Comparison of ENCODE assay signal across 25 cellular contexts in the genomic region with DNA sequence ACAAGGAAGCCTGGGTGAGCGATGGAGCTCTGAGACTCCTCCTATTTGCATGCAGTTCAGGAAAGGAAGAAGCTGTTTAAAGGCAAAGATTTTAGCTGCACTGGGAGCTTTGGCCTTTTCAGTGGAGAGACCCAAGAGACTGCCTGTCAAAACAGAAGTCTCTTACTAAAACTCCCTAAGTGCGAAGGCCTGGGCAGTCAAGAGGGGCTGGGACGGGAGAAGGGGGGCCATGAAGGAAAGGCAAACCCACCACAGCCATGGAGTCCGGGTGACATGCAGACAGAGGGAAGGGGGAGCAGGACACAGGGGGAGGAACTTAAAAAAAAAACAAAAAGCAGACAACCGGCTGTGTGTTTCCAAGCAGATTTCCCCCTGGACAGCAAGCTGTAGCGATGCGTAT.
DNase-seq lines count a peak whose midpoint lies in the region; ATAC-seq, FAIRE-seq and TF ChIP-seq lines count a peak whose summit lies in the region.
"Had no signal": no experiment of that assay in that cellular context is flagged by ENCODE, and none has a peak within 500 bp of the region (broad histone marks: within the 10 kb centered on the region; RNA-seq: fewer than 3 reads in every experiment).

No MANE protein-coding gene starts in this region.

- H3K79me1 ChIP-seq in H1 (ENCODE audit: low read depth, low read length) = no peaks in the 10 kb centered on the region

- H3K4me3 ChIP-seq in left ventricle myocardium inferior = no peak overlapping the region
- no peak overlapping the region for H3K4me3 ChIP-seq in right cardiac atrium (ENCODE audit: low read length)
- H3K4me3 ChIP-seq in H1 (ENCODE audit: extremely low read depth in 1 of 4, insufficient read depth in 2 of 4, low read depth in 3 of 4, low read length in 4 of 4) = no peak overlapping the region
- no peak overlapping the region for H3K4me3 ChIP-seq in neural progenitor cell
- H3K4me3 ChIP-seq: A549; BLaER1 treated with 17β-estradiol and CSF1 and Interleukin-3, amounts not matched to agents 10 nM and 100 nM; GM12878 had no signal

- no peak for TF ChIP-seq POLR2A in H1 (IDR thresholded peaks at IDR 0.05; ENCODE audit: control extremely low read depth in 1 of 2, low read depth in 2 of 2, low read length in 2 of 2)

- H4K91ac ChIP-seq in H1 (replicated peaks; ENCODE audit: insufficient read length, low read length) = no peak overlapping the region

- no peak for TF ChIP-seq EP300 in H1 (IDR thresholded peaks at IDR 0.05; ENCODE audit: borderline replicate concordance in 1 of 2, low read depth in 2 of 2, low read length in 2 of 2)

- no peaks in the 10 kb centered on the region for H3K36me3 ChIP-seq in left ventricle myocardium inferior
- no peaks in the 10 kb centered on the region for H3K36me3 ChIP-seq in H1 (ENCODE audit: control insufficient read depth in 2 of 4, insufficient read depth in 4 of 4, low read length in 3 of 4)
- no peaks in the 10 kb centered on the region for H3K36me3 ChIP-seq in neural progenitor cell
- H3K36me3 ChIP-seq: BE2C; BLaER1 treated with 17β-estradiol and CSF1 and Interleukin-3, amounts not matched to agents 10 nM and 100 nM had no signal

- H2BK5ac ChIP-seq in H1 (ENCODE audit: low read depth, low read length) = no peak overlapping the region

- no peaks in the 10 kb centered on the region for H3K4me1 ChIP-seq in left ventricle myocardium inferior
- no peaks in the 10 kb centered on the region for H3K4me1 ChIP-seq in right cardiac atrium (ENCODE audit: control insufficient read depth, insufficient read depth, low read length)
- no peaks in the 10 kb centered on the region for H3K4me1 ChIP-seq in H1 (replicated peaks in 1 of 4; ENCODE audit: control insufficient read depth in 3 of 4, insufficient read depth in 4 of 4, low read length in 3 of 4)
- H3K4me1 ChIP-seq in neural progenitor cell = peaks cover 10% of the 10 kb centered on the region
- H3K4me1 ChIP-seq: A549, BE2C had no signal

- no peaks in the 10 kb centered on the region for H3K27me3 Mint-ChIP-seq in neural progenitor cell (ENCODE audit: insufficient read depth, low read depth)
- H3K27me3 Mint-ChIP-seq: CD4-positive, alpha-beta T cell had no signal

- no peaks in the 10 kb centered on the region for H3K79me2 ChIP-seq in H1 (ENCODE audit: control insufficient read depth in 1 of 2, insufficient read depth in 2 of 2, low read length in 2 of 2)
- H3K79me2 ChIP-seq in neural progenitor cell (ENCODE audit: low read depth) = no peaks in the 10 kb centered on the region

- H3K36me3 Mint-ChIP-seq in neural progenitor cell = no peaks in the 10 kb centered on the region
- H3K36me3 Mint-ChIP-seq: CD14-positive monocyte; CD8-positive, alpha-beta memory T cell had no signal

- CTCF ChIA-PET in H1 (lab: Charles Lee; ENCODE audit: partially characterized antibody) = interaction anchor here (0.7 kb wide), 1 partner anchor 13 kb away, joined by 3 read pairs; no protein-coding TSS in a partner anchor

- H3F3A ChIP-seq in neural progenitor cell (ENCODE audit: low read depth) = no peaks in the 10 kb centered on the region

- no peak overlapping the region for H2BK15ac ChIP-seq in H1 (ENCODE audit: low read length)

- H4K8ac ChIP-seq in H1 (ENCODE audit: extremely low read depth, insufficient read depth, low read length) = peak overlapping the region; percentile 36; the same call in 1 of the 2 replicates

- peaks cover 2% of the 10 kb centered on the region for H3K4me1 Mint-ChIP-seq in neural progenitor cell
- H3K4me1 Mint-ChIP-seq: CD8-positive, alpha-beta memory T cell had no signal

- no peak for TF ChIP-seq RAD21 in H1 (IDR thresholded peaks at IDR 0.05 in 1 of 2, conservative IDR thresholded peaks at IDR 0.05 in 1 of 2; ENCODE audit: low read depth in 2 of 2, low read length in 2 of 2)

- no peaks in the 10 kb centered on the region for H3K27me3 ChIP-seq in left ventricle myocardium inferior (ENCODE audit: low read depth)
- no peaks in the 10 kb centered on the region for H3K27me3 ChIP-seq in right cardiac atrium (ENCODE audit: control insufficient read depth, insufficient read depth)
- no peaks in the 10 kb centered on the region for H3K27me3 ChIP-seq in H1 (replicated peaks in 1 of 4; ENCODE audit: control insufficient read depth in 3 of 4, extremely low read depth in 1 of 4, insufficient read depth in 3 of 4, low read length in 3 of 4)
- H3K27me3 ChIP-seq in neural progenitor cell = no peaks in the 10 kb centered on the region
- H3K27me3 ChIP-seq: BE2C; BLaER1 treated with 17β-estradiol and CSF1 and Interleukin-3, amounts not matched to agents 10 nM and 100 nM had no signal

- intact Hi-C loops in left ventricle myocardium inferior (cut with micrococcal nuclease) = no loop called here
- intact Hi-C loops in right cardiac atrium (cut with DNase I) = no loop called here

- no peaks in the 10 kb centered on the region for H3K9me3 ChIP-seq in left ventricle myocardium inferior (replicated peaks)
- H3K9me3 ChIP-seq in right cardiac atrium (ENCODE audit: control insufficient read depth, low read length) = no peaks in the 10 kb centered on the region
- no peaks in the 10 kb centered on the region for H3K9me3 ChIP-seq in H1 (ENCODE audit: insufficient read depth in 2 of 2, low read depth in 1 of 2, low read length in 1 of 2)
- no peaks in the 10 kb centered on the region for H3K9me3 ChIP-seq in neural progenitor cell (ENCODE audit: low read depth)
- H3K9me3 ChIP-seq: A549, BE2C had no signal

- H2AFZ ChIP-seq in H1 (ENCODE audit: low read length) = 0 out of 2 replicates have a peak overlapping the region, but pooled peaks have one; percentile 10
- peak overlapping the region; percentile 90 for H2AFZ ChIP-seq in neural progenitor cell (replicated peaks)

- H2BK120ac ChIP-seq in H1 (replicated peaks; ENCODE audit: low read depth, low read length) = no peak overlapping the region

- H3K27ac ChIP-seq in left ventricle myocardium inferior (replicated peaks) (peak overlapping the region; percentile 9), right cardiac atrium (ENCODE audit: low read length) (no peak overlapping the region), H1 (ENCODE audit: low read depth, low read length) (no peak overlapping the region), neural progenitor cell (no peak overlapping the region)
- H3K27ac ChIP-seq: A549; BLaER1 treated with 17β-estradiol and CSF1 and Interleukin-3, amounts not matched to agents 10 nM and 100 nM had no signal

- no peak overlapping the region for H3K4ac ChIP-seq in H1 (replicated peaks; ENCODE audit: insufficient read length, low read depth, low read length)

- H2AK5ac ChIP-seq in H1 (ENCODE audit: low read depth, low read length) = no peak overlapping the region

- no peaks in the 10 kb centered on the region for H3K9me3 Mint-ChIP-seq in neural progenitor cell
- H3K9me3 Mint-ChIP-seq: CD4-positive, alpha-beta T cell; H9 had no signal

- no peak overlapping the region for H3K14ac ChIP-seq in H1 (ENCODE audit: insufficient read length)

- no peak for ATAC-seq in right cardiac atrium
- no peak for ATAC-seq in esophagus mucosa
- ATAC-seq: A549, GM12878, HCT116 had no signal

- H3K9ac ChIP-seq in H1 (replicated peaks in 1 of 4; ENCODE audit: extremely low read depth in 1 of 4, low read depth in 3 of 4, low read length in 3 of 4) = no peak overlapping the region
- no peak overlapping the region for H3K9ac ChIP-seq in neural progenitor cell
- H3K9ac ChIP-seq: BLaER1 treated with 17β-estradiol and CSF1 and Interleukin-3, amounts not matched to agents 10 nM and 100 nM had no signal

- no peaks in the 10 kb centered on the region for H3K23me2 ChIP-seq in H1 (ENCODE audit: low read depth, low read length)

- H2BK20ac ChIP-seq in H1 (ENCODE audit: low read length) = no peak overlapping the region

- H4K20me1 ChIP-seq in H1 (replicated peaks in 1 of 2; ENCODE audit: control insufficient read depth in 1 of 2, insufficient read depth in 2 of 2, low read length in 2 of 2) (no peaks in the 10 kb centered on the region), neural progenitor cell (ENCODE audit: low read depth) (no peaks in the 10 kb centered on the region)
- H4K20me1 ChIP-seq: BLaER1 treated with 17β-estradiol and CSF1 and Interleukin-3, amounts not matched to agents 10 nM and 100 nM had no signal

- 67% methylated on average over 7 of the region's 7 CpGs for WGBS in right cardiac atrium
- 88% methylated on average over 7 of the region's 7 CpGs; no CpG with 5 or more reads in 1 of the 2 experiments for WGBS in H1 (ENCODE audit: extremely low coverage in 1 of 2, insufficient coverage in 1 of 2, insufficient read length in 1 of 2, insufficient replicate concordance in 2 of 2, low coverage in 1 of 2, low lambda C conversion rate in 2 of 2, missing lambda C conversion rate in 1 of 2), 2 experiments

- DNase-seq in left ventricle myocardium inferior (no peak), right cardiac atrium (no peak), H1 (ENCODE audit: low read depth in 1 of 2, low spot score in 2 of 2) (no peak), neural progenitor cell (ENCODE audit: low spot score) (no peak), NCI-H748 (lab: John Stamatoyannopoulos, UW; ENCODE audit: unreplicated experiment) (no peak), NCI-H1436 treated with DMSO at 0.1 percent for 48 hours (lab: John Stamatoyannopoulos, UW) (no peak)
- DNase-seq: 8988T; ACHN; AML-193; BE2C; CD4-positive, alpha-beta T cell; CD8-positive, alpha-beta memory T cell; DMS 273 treated with DMSO at 0.1 percent for 48 hours; DMS79; EL; GDM1; H9 had no signal

- 0 out of 2 replicates have a peak overlapping the region, but pooled peaks have one; percentile 3 for H2BK12ac ChIP-seq in H1 (ENCODE audit: low read depth, low read length)

- H3K4me2 ChIP-seq in H1 (ENCODE audit: insufficient read depth in 1 of 2, low read depth in 2 of 2, low read length in 2 of 2) = no peak overlapping the region
- H3K4me2 ChIP-seq in neural progenitor cell = no peak overlapping the region
- H3K4me2 ChIP-seq: A549 had no signal

- H3K56ac ChIP-seq in H1 (replicated peaks; ENCODE audit: insufficient read length, low read depth, low read length) = no peak overlapping the region

- H3K23ac ChIP-seq in H1 (ENCODE audit: insufficient read length) = no peak overlapping the region

- TF ChIP-seq CTCF in left ventricle myocardium inferior (IDR thresholded peaks at IDR 0.05; ENCODE audit: borderline replicate concordance) (no peak), H1 (IDR thresholded peaks at IDR 0.05; ENCODE audit: control extremely low read depth in 1 of 3, insufficient read depth in 1 of 3, low read depth in 1 of 3, low read length in 3 of 3) (no peak), neural progenitor cell (IDR thresholded peaks at IDR 0.05) (no peak)

- POLR2A ChIA-PET in H1 (lab: Charles Lee; ENCODE audit: partially characterized antibody) = no interaction called here

- no peak overlapping the region for H3K4me3 Mint-ChIP-seq in neural progenitor cell
- H3K4me3 Mint-ChIP-seq: CD4-positive, alpha-beta T cell; CD8-positive, alpha-beta memory T cell; H9 had no signal

- H3K27ac Mint-ChIP-seq in neural progenitor cell = peak overlapping the region; percentile 58
- H3K27ac Mint-ChIP-seq: CD4-positive, alpha-beta T cell; CD8-positive, alpha-beta memory T cell; H9 had no signal

- H4K5ac ChIP-seq in H1 (ENCODE audit: insufficient read length, low read depth, low read length) = no peak overlapping the region

- no peak overlapping the region; the same call in 1 of the 2 replicates for H3K18ac ChIP-seq in H1 (ENCODE audit: extremely low read depth, low read length)

- FAIRE-seq in H1 (lab: Jason Lieb, UNC) = no peak
- FAIRE-seq: A549, D721Med, GM12878, GM19239 had no signal

TF ChIP-seq in H1, 55 proteins besides CTCF, POLR2A, EP300 and RAD21 (continues in another document):
- no peak for TF ChIP-seq TAF1 (IDR thresholded peaks at IDR 0.05; ENCODE audit: low read depth, low read length)
